Comparison of ENCODE assay signal across 8 cellular contexts in genomic region chr2:241659150-241659739, GRCh38. TPM values are rescaled to one million over a fixed set of nuclear protein-coding genes. Genes with fewer than 3 reads are reported as not detected.
DNase-seq lines count a peak whose midpoint lies in the region; ATAC-seq and TF ChIP-seq lines count a peak whose summit lies in the region.

No MANE protein-coding gene starts in this region.

- peak; percentile 29 for DNase-seq in DMS153 treated with DMSO at 0.1 percent for 48 hours (lab: John Stamatoyannopoulos, UW; ENCODE audit: unreplicated experiment)
- DNase-seq in KG1 (lab: John Stamatoyannopoulos, UW) = peak; percentile 4
- DNase-seq in SKM-1 treated with dmso at 0.1 percent for 144 hours (lab: John Stamatoyannopoulos, UW; ENCODE audit: unreplicated experiment) = peak; percentile 17
- peak; percentile 72 for DNase-seq in cerebellum (ENCODE audit: low spot score)
- peak; percentile 58 for DNase-seq in stomach
- DNase-seq in stimulated activated effector memory CD8-positive, alpha-beta T cell treated with anti-CD3 and anti-CD28 coated beads, Interleukin-12 subunit alpha, Interleukin-12 subunit beta, amount 100 ng/mL, for 72 hours (ENCODE audit: low spot score in 2 of 2) = no peak

- TF ChIP-seq CTCF in liver (IDR thresholded peaks at IDR 0.05; ENCODE audit: low read depth, low read length, missing input control) (peak; percentile 67), stomach (IDR thresholded peaks at IDR 0.05) (peak in 5 of 7 experiments; percentile 39 to 55 (median 49))

- H3K4me3 ChIP-seq in liver (ENCODE audit: low read depth in 1 of 3, low read length in 3 of 3) (no peak overlapping the region), stomach (no peak overlapping the region)

- no peak for TF ChIP-seq POLR2A in stomach (IDR thresholded peaks at IDR 0.05)

- WGBS in liver = 61% methylated on average over 26 of the region's 26 CpGs
- WGBS in stomach, 5 donors = 49 to 59% (median 50%) methylated on average over 25 to 26 of the region's 26 CpGs

- no peaks in the 10 kb centered on the region for H3K27me3 ChIP-seq in liver (ENCODE audit: control insufficient read depth in 4 of 4, insufficient read depth in 4 of 4, low read length in 3 of 4)
- H3K27me3 ChIP-seq in stomach = no peaks in the 10 kb centered on the region

- intact Hi-C loops in stomach (cut with DNase I; ENCODE audit: low total_unique reads) = no loop called here

- no peaks in the 10 kb centered on the region for H3K9me3 ChIP-seq in liver (ENCODE audit: control insufficient read depth in 4 of 4, low read length in 3 of 4)
- no peaks in the 10 kb centered on the region for H3K9me3 ChIP-seq in stomach

- TF ChIP-seq RAD21 in liver (IDR thresholded peaks at IDR 0.05) = peak; percentile 84 to 92

- no peak overlapping the region for H3K27ac ChIP-seq in liver (ENCODE audit: low read depth in 1 of 2, low read length in 2 of 2)
- H3K27ac ChIP-seq in stomach = no peak overlapping the region

- H3K4me3 Mint-ChIP-seq in stimulated activated effector memory CD8-positive, alpha-beta T cell treated with anti-CD3 and anti-CD28 coated beads, Interleukin-12 subunit alpha, Interleukin-12 subunit beta, amount 100 ng/mL, for 72 hours = no peak overlapping the region

- H3K4me1 Mint-ChIP-seq in stimulated activated effector memory CD8-positive, alpha-beta T cell treated with anti-CD3 and anti-CD28 coated beads, Interleukin-12 subunit alpha, Interleukin-12 subunit beta, amount 100 ng/mL, for 72 hours = peaks cover 7% of the 10 kb centered on the region

- no peaks in the 10 kb centered on the region for H3K4me1 ChIP-seq in liver (ENCODE audit: control insufficient read depth in 4 of 4, insufficient read depth in 4 of 4, low read length in 3 of 4)
- no peaks in the 10 kb centered on the region for H3K4me1 ChIP-seq in stomach

- H3K27ac Mint-ChIP-seq in stimulated activated effector memory CD8-positive, alpha-beta T cell treated with anti-CD3 and anti-CD28 coated beads, Interleukin-12 subunit alpha, Interleukin-12 subunit beta, amount 100 ng/mL, for 72 hours = no peak overlapping the region

- H3K36me3 ChIP-seq in liver (ENCODE audit: control insufficient read depth in 4 of 4, insufficient read depth in 3 of 4, low read depth in 1 of 4, low read length in 3 of 4) (peaks cover 12 to 60% (median 25%) of the 10 kb centered on the region in 4 donors), stomach (peaks cover 45 to 90% (median 82%) of the 10 kb centered on the region in 4 donors)

- no peak for ATAC-seq in HG02981 (IDR thresholded peaks at IDR 0.05; ENCODE audit: unreplicated experiment)
- no peak for ATAC-seq in stimulated activated effector memory CD8-positive, alpha-beta T cell treated with anti-CD3 and anti-CD28 coated beads, Interleukin-12 subunit alpha, Interleukin-12 subunit beta, amount 100 ng/mL, for 72 hours

- H3K9me3 Mint-ChIP-seq in stimulated activated effector memory CD8-positive, alpha-beta T cell treated with anti-CD3 and anti-CD28 coated beads, Interleukin-12 subunit alpha, Interleukin-12 subunit beta, amount 100 ng/mL, for 72 hours = no peaks in the 10 kb centered on the region

- H3K36me3 Mint-ChIP-seq in stimulated activated effector memory CD8-positive, alpha-beta T cell treated with anti-CD3 and anti-CD28 coated beads, Interleukin-12 subunit alpha, Interleukin-12 subunit beta, amount 100 ng/mL, for 72 hours = peaks cover 75% of the 10 kb centered on the region

- no peak overlapping the region for H3K9ac ChIP-seq in liver (ENCODE audit: low read depth in 1 of 2, low read length in 2 of 2)

- TF ChIP-seq EP300 in stomach (IDR thresholded peaks at IDR 0.05) = no peak

TF ChIP-seq in liver, 16 proteins besides CTCF, POLR2A, EP300 and RAD21:
- TF ChIP-seq SP1 (IDR thresholded peaks at IDR 0.05) (no peak), JUND (IDR thresholded peaks at IDR 0.05) (no peak), ZBTB33 (IDR thresholded peaks at IDR 0.05) (no peak), FOXA1 (IDR thresholded peaks at IDR 0.05) (no peak), TAF1 (conservative IDR thresholded peaks at IDR 0.05) (no peak), REST (IDR thresholded peaks at IDR 0.05) (no peak), RXRA (IDR thresholded peaks at IDR 0.05) (no peak)

RNA-seq across cellular contexts. Expression of gene ATG4B, which starts 21.8 kb away (rescaled TPM):
- total RNA-seq in cerebellum (57.4 TPM), liver (10 to 100 TPM; 31.0 to 50.3 TPM), stomach (100 to 1,000 TPM in 2 of 5 donors, 10 to 100 TPM in 3; 45.5 to 162 (median 98.5) TPM)
- polyA plus RNA-seq in liver (10 to 100 TPM; 31.4 to 44.0 TPM), stomach (10 to 100 TPM; 31.5 to 42.5 (median 36.7) TPM)

RNA-seq across cellular contexts. Expression of gene THAP4, which starts 22.3 kb away (rescaled TPM):
- total RNA-seq in cerebellum = 16.6 TPM
- 10 to 100 TPM; 16.8 to 20.5 TPM for total RNA-seq in liver
- polyA plus RNA-seq in liver = 10 to 100 TPM; 24.8 to 33.1 TPM
- total RNA-seq in stomach = 100 to 1,000 TPM in 1 of 5 donors, 10 to 100 TPM in 4; 16.0 to 172 (median 33.0) TPM
- 10 to 100 TPM; 53.8 to 64.1 (median 58.9) TPM for polyA plus RNA-seq in stomach

RNA-seq across cellular contexts. Expression of gene DTYMK, which starts 27.4 kb away (rescaled TPM):
- 13.6 TPM for total RNA-seq in cerebellum
- total RNA-seq in liver = 10 to 100 TPM in 1 of 2 donors, 1 to 10 TPM in 1; 5.5 to 17.0 TPM
- polyA plus RNA-seq in liver = 10 to 100 TPM; 12.0 to 17.7 TPM
- total RNA-seq in stomach = 10 to 100 TPM in 3 of 5 donors, 1 to 10 TPM in 2; 3.5 to 50.0 (median 14.1) TPM
- 10 to 100 TPM; 16.5 to 29.9 (median 26.9) TPM for polyA plus RNA-seq in stomach

RNA-seq across cellular contexts. Expression of gene ING5, which starts 42.6 kb away (rescaled TPM):
- total RNA-seq in cerebellum (33.2 TPM), liver (10 to 100 TPM; 20.0 to 24.2 TPM), stomach (100 to 1,000 TPM in 2 of 5 donors, 10 to 100 TPM in 3; 29.0 to 160 (median 35.4) TPM)
- polyA plus RNA-seq in liver (1 to 10 TPM; 7.2 to 7.8 TPM), stomach (10 to 100 TPM; 19.9 to 39.0 (median 25.1) TPM)

Comparison
In these comparisons a context has a peak if more than half of its experiments do, and no peak if none do; other contexts are left out.
1. DNase-seq: peak in DMS153 treated with DMSO at 0.1 percent for 48 hours (single experiment), KG1 (single experiment), SKM-1 treated with dmso at 0.1 percent for 144 hours (single experiment), cerebellum (single experiment) and stomach (single experiment); none in stimulated activated effector memory CD8-positive, alpha-beta T cell treated with anti-CD3 and anti-CD28 coated beads, Interleukin-12 subunit alpha, Interleukin-12 subunit beta, amount 100 ng/mL, for 72 hours (0 of 2).